ENCODE assay signal across 8 cellular contexts in the genomic region with DNA sequence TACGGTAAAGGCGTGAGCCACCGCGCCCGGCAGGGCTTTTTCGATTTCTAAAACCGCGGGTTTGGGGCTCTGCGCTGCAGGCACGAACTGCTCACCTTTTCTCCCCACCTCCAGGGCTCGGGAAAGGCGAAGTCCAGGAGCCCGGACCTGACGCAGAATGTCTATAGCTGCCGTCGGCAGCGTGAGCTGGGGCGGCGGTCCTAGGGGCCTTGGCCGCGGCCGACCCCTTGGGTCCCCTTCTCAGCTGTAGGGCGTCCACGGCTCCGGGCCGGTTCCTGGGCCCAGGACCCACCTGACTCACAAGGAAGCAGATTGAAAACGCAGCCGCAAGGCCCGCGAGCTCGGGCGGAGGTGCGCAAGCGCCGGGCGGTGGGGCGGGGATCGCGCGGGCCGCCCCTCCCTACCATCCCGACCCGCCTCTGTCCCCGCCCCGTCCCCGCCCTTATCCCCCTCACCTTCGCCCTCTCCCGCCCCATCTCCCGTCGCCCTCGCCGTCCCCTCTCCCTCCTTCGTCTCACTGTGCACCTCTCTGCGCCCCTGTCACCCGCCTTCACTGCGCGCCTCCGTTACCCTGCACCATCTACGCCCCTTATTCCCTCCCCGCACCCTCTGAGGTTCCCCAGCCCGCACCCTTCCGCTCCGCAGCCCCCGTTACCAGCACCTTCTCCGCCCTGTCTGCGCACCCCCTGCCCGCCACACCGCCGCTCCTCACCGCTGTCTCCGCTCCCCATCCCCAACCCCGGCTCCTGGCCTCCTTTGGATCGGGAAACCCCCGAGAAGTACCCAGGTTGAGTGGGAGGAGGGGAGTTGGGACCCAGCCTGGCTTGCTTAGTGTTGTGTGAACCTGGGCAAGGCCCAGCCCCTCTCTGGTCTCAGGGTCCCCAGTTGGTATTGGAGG. TPM values are rescaled to one million over a fixed set of nuclear protein-coding genes. Genes with fewer than 3 reads are reported as not detected.
DNase-seq lines count a peak whose midpoint lies in the region; ATAC-seq and TF ChIP-seq lines count a peak whose summit lies in the region.

A gene with protein sequence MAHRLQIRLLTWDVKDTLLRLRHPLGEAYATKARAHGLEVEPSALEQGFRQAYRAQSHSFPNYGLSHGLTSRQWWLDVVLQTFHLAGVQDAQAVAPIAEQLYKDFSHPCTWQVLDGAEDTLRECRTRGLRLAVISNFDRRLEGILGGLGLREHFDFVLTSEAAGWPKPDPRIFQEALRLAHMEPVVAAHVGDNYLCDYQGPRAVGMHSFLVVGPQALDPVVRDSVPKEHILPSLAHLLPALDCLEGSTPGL (minus strand): TSS at position 353 of the 898 bp plus-strand sequence. CDS start 2,632 bp downstream, outside the sequence.

- H3K9ac ChIP-seq in PC-3 (ENCODE audit: low read length), result peak within 1 kb of the TSS; percentile 86

- TF ChIP-seq POLR2A in esophagus muscularis mucosa (IDR thresholded peaks at IDR 0.05; ENCODE audit: low read depth), result no peak

- H3K4me1 ChIP-seq in PC-3 (ENCODE audit: insufficient read depth, low read length) (peaks cover 14% of the 10 kb centered on the region), esophagus muscularis mucosa (peaks cover 12 to 23% (median 20%) of the 10 kb centered on the region in 4 donors)

- H3K36me3 ChIP-seq in PC-3 (ENCODE audit: low read depth, low read length) (peaks cover 3% of the 10 kb centered on the region; the same call in 1 of the 2 replicates), esophagus muscularis mucosa (peaks cover 14 to 30% (median 23%) of the 10 kb centered on the region in 4 donors)

- no peak for TF ChIP-seq EP300 in esophagus muscularis mucosa (IDR thresholded peaks at IDR 0.05)

- POLR2A ChIA-PET in PC-3 (lab: Charles Lee; ENCODE audit: unreplicated experiment), result no interaction called here

- 6% methylated on average over 22 of the region's 74 CpGs for WGBS in esophagus muscularis mucosa

- no peaks in the 10 kb centered on the region for H3K9me2 ChIP-seq in PC-3 (replicated peaks; ENCODE audit: low read length)

- H3K27me3 ChIP-seq in PC-3 (ENCODE audit: low read length), result no peaks in the 10 kb centered on the region
- no peaks in the 10 kb centered on the region for H3K27me3 ChIP-seq in esophagus muscularis mucosa

- CTCF ChIA-PET in PC-3 (lab: Charles Lee), result interaction anchor here (1.0 kb wide), 1 partner anchor 215 kb away, joined by 5 read pairs; no protein-coding TSS in a partner anchor

- H3K9me3 ChIP-seq in PC-3 (ENCODE audit: low read length), result no peaks in the 10 kb centered on the region
- H3K9me3 ChIP-seq in esophagus muscularis mucosa, result no peaks in the 10 kb centered on the region

- H3K27ac ChIP-seq in PC-3 (ENCODE audit: low read length) (peak within 1 kb of the TSS; percentile 75), esophagus muscularis mucosa (replicated peaks in 1 of 4) (peak within 1 kb of the TSS; percentile 81 to 90 (median 86))

- ATAC-seq in GM21367 (IDR thresholded peaks at IDR 0.05; ENCODE audit: unreplicated experiment), result peak; percentile 61
- ATAC-seq in PC-3, result peak; percentile 90

- BruUV-seq in PC-3 (replicated peaks; lab: Mats Ljungman, UMichigan), result TSS peak; percentile 39

- intact Hi-C loops in PC-3 (cut with micrococcal nuclease) (no loop called here), esophagus muscularis mucosa (cut with DNase I) (loop anchor here (5.0 kb wide), 1 partner anchor 35 kb away; the partner anchor contains the start of gene WDR31)

- TF ChIP-seq CTCF in PC-3 (conservative IDR thresholded peaks at IDR 0.05; ENCODE audit: low read depth, low read length) (no peak), esophagus muscularis mucosa (IDR thresholded peaks at IDR 0.05) (no peak)

- H4K20me1 ChIP-seq in PC-3 (ENCODE audit: low read length), result no peaks in the 10 kb centered on the region

- H3K79me2 ChIP-seq in PC-3 (ENCODE audit: low read length), result peaks cover 14% of the 10 kb centered on the region

- H3F3A ChIP-seq in PC-3 (ENCODE audit: low read length, unreplicated experiment), result no peaks in the 10 kb centered on the region

- H3K4me2 ChIP-seq in PC-3 (ENCODE audit: low read length), result peak within 1 kb of the TSS; percentile 98

- peak within 1 kb of the TSS; percentile 97 for H2AFZ ChIP-seq in PC-3 (ENCODE audit: low read length)

- peak; percentile 85 for DNase-seq in COLO668 (lab: John Stamatoyannopoulos, UW; ENCODE audit: unreplicated experiment)
- DNase-seq in HUDEP-2 (lab: John Stamatoyannopoulos, UW; ENCODE audit: unreplicated experiment in 76 of 76), result peak in 65 of 76 experiments; percentile 8 to 79 (median 55)
- peak; percentile 77 for DNase-seq in PC-3
- peak; percentile 87 to 90 for DNase-seq in activated T-cell treated with anti-CD3 and anti-CD28 coated beads, Interleukin-2, amount 50 U/mL, for 48 hours
- DNase-seq in esophagus muscularis mucosa (ENCODE audit: extremely low spot score), result peak; percentile 96
- DNase-seq in myocyte (ENCODE audit: low read depth), result peak; percentile 68
- peak; percentile 64 to 68 for DNase-seq in stimulated activated CD8-positive, alpha-beta memory T cell treated with anti-CD3 and anti-CD28 coated beads, Interleukin-7, amount 100 ng/mL, for 48 hours (ENCODE audit: extremely low read depth in 1 of 2, low read depth in 1 of 2)

- peak within 1 kb of the TSS; percentile 88 for H3K4me3 ChIP-seq in PC-3 (ENCODE audit: low read length)
- H3K4me3 ChIP-seq in esophagus muscularis mucosa, result peak within 1 kb of the TSS; percentile 82 to 95 (median 87)

RNA-seq across cellular contexts. Expression of the gene that starts here (rescaled TPM):
- total RNA-seq in PC-3 (2014; rRNA removed), result 17.8 and 19.2 TPM in 2 replicates
- 10 to 100 TPM in 3 of 4 donors, 1 to 10 TPM in 1; 9.1 to 30.2 (median 22.8) TPM for total RNA-seq in esophagus muscularis mucosa
- total RNA-seq in myocyte, result 9.1 and 14.6 TPM in 2 replicates
- 9.5 TPM for polyA plus RNA-seq in myocyte (2012)

Comparison
In these comparisons a context has a peak if more than half of its experiments do, and no peak if none do; other contexts are left out.
1. Peak in every context shown above with its lines: DNase-seq, ATAC-seq, H3K4me3 ChIP-seq and H3K27ac ChIP-seq.